8 cellular contexts compared by ENCODE assay signal in genomic region chr2:71530246-71530986, GRCh38.
DNase-seq lines count a peak whose midpoint lies in the region; ATAC-seq and TF ChIP-seq lines count a peak whose summit lies in the region.

No MANE protein-coding gene starts in this region.

- no peaks in the 10 kb centered on the region; the same call in 1 of the 2 replicates for H3K9me3 Mint-ChIP-seq in HFFc6

- intact Hi-C loops in left lung (cut with DNase I), result no loop called here

- DNase-seq in NK-92 treated with Interleukin-12 subunit alpha and Interleukin-12 subunit beta, amount 100 ng/mL, for 24 hours (lab: John Stamatoyannopoulos, UW), result peak; percentile 28
- DNase-seq in NK-92 (lab: John Stamatoyannopoulos, UW; ENCODE audit: unreplicated experiment), result no peak
- peak; percentile 28 for DNase-seq in HFFc6
- peak; percentile 1 for DNase-seq in NOMO-1 treated with dmso at 0.1 percent for 144 hours (lab: John Stamatoyannopoulos, UW; ENCODE audit: unreplicated experiment)
- peak; percentile 65 to 67 for DNase-seq in cardiac fibroblast (ENCODE audit: low read depth in 2 of 2)
- DNase-seq in left lung, result no peak

- H3K4me3 ChIP-seq in cardiac fibroblast (replicated peaks in 1 of 2; ENCODE audit: low read depth in 2 of 2, low read length in 2 of 2) (no peak overlapping the region), left lung (no peak overlapping the region)

- H3K27ac Mint-ChIP-seq in HFFc6, result peak overlapping the region; percentile 58; the same call in 1 of the 2 replicates

- H3K9me3 ChIP-seq in left lung, result no peaks in the 10 kb centered on the region

- peaks cover 0 to 6% of the 10 kb centered on the region in 2 donors for H3K27me3 ChIP-seq in left lung

- H3K36me3 ChIP-seq in left lung, result peaks cover 0 to 74% of the 10 kb centered on the region in 2 donors

- peaks cover 19% of the 10 kb centered on the region for H3K4me1 Mint-ChIP-seq in HFFc6 (ENCODE audit: low read depth)

- H3K27me3 Mint-ChIP-seq in HFFc6 (ENCODE audit: insufficient read depth), result peaks cover 35% of the 10 kb centered on the region

- no peak overlapping the region for H3K27ac ChIP-seq in left lung

- H3K36me3 Mint-ChIP-seq in HFFc6 (ENCODE audit: low read depth), result no peaks in the 10 kb centered on the region

- ATAC-seq in left lung (peak; percentile 82), HG03280 (IDR thresholded peaks at IDR 0.05; ENCODE audit: unreplicated experiment) (no peak), GM21423 (IDR thresholded peaks at IDR 0.05; ENCODE audit: unreplicated experiment) (no peak)

- TF ChIP-seq CTCF in HFFc6 (IDR thresholded peaks at IDR 0.05) (peak; percentile 84), cardiac fibroblast (IDR thresholded peaks at IDR 0.05; ENCODE audit: low read depth, low read length) (peak; percentile 78), left lung (IDR thresholded peaks at IDR 0.05) (peak; percentile 59 to 65)

- H3K4me1 ChIP-seq in left lung, result peaks cover 0 to 21% of the 10 kb centered on the region in 2 donors

- no peak overlapping the region for H3K4me3 Mint-ChIP-seq in HFFc6

Comparison
In these comparisons a context has a peak if more than half of its experiments do, and no peak if none do; other contexts are left out.
1. DNase-seq: peak in NK-92 treated with Interleukin-12 subunit alpha and Interleukin-12 subunit beta, amount 100 ng/mL, for 24 hours (single experiment), HFFc6 (single experiment), NOMO-1 treated with dmso at 0.1 percent for 144 hours (single experiment) and cardiac fibroblast (2 of 2); none in NK-92 (single experiment) and left lung (0 of 2).
2. Peak in every context shown above with its lines, with median percentiles within 50 percentile points of each other: CTCF ChIP-seq.